10 cellular contexts compared by ENCODE assay signal in genomic region chr9:137461663-137462395, GRCh38. TPM values are rescaled to one million over a fixed set of nuclear protein-coding genes. Genes with fewer than 3 reads are reported as not detected.
A peak's percentile ranks its signal among the peaks of the same experiment; 100 is the strongest.
DNase-seq lines count a peak whose midpoint lies in the region; ATAC-seq and TF ChIP-seq lines count a peak whose summit lies in the region.
"Had no signal": no experiment of that assay in that cellular context is flagged by ENCODE, and none has a peak within 500 bp of the region (broad histone marks: within the 10 kb centered on the region; RNA-seq: fewer than 3 reads in every experiment).

No MANE protein-coding gene starts in this region.

- no peak overlapping the region for H3K4me3 ChIP-seq in left ventricle myocardium inferior
- H3K4me3 ChIP-seq: dorsolateral prefrontal cortex had no signal

- H3K4me1 Mint-ChIP-seq in activated T-helper 17 cell treated with anti-CD3 and anti-CD28 coated beads, Interleukin-2, amount 50 U/mL, for 72 hours, result no peaks in the 10 kb centered on the region
- peaks cover 9 to 31% of the 10 kb centered on the region in 2 donors for H3K4me1 Mint-ChIP-seq in immature natural killer cell

- peaks cover 24% of the 10 kb centered on the region for H3K4me1 ChIP-seq in left ventricle myocardium inferior

- H3K9me3 ChIP-seq in left ventricle myocardium inferior (replicated peaks), result no peaks in the 10 kb centered on the region

- H3K27ac ChIP-seq in left ventricle myocardium inferior (replicated peaks), result no peak overlapping the region
- H3K27ac ChIP-seq: dorsolateral prefrontal cortex had no signal

- H3K36me3 ChIP-seq in left ventricle myocardium inferior, result peaks cover 7% of the 10 kb centered on the region

- peaks cover 1% of the 10 kb centered on the region for H3K36me3 Mint-ChIP-seq in activated T-helper 17 cell treated with anti-CD3 and anti-CD28 coated beads, Interleukin-2, amount 50 U/mL, for 72 hours (ENCODE audit: low read depth)
- no peaks in the 10 kb centered on the region for H3K36me3 Mint-ChIP-seq in immature natural killer cell

- DNase-seq in Right ventricle myocardium inferior (ENCODE audit: missing footprints), result peak; percentile 83
- DNase-seq in left ventricle myocardium inferior, result no peak
- peak; percentile 89 for DNase-seq in NCI-H460 (ENCODE audit: extremely low read depth, low read depth)
- peak; percentile 98 for DNase-seq in immature natural killer cell
- peak; percentile 77 for DNase-seq in stimulated activated CD8-positive, alpha-beta memory T cell treated with anti-CD3 and anti-CD28 coated beads, Interleukin-4, amount 100 ng/mL, for 24 hours (ENCODE audit: low read depth)
- DNase-seq in glomerular visceral epithelial cell (ENCODE audit: extremely low spot score), result no peak
- no peak for DNase-seq in NCI-H2029 treated with DMSO at 0.1 percent for 48 hours (lab: John Stamatoyannopoulos, UW)

- intact Hi-C loops in Right ventricle myocardium inferior (cut with DNase I), result no loop called here
- intact Hi-C loops in left ventricle myocardium inferior (cut with micrococcal nuclease), result no loop called here

- H3K27me3 ChIP-seq in left ventricle myocardium inferior (ENCODE audit: low read depth), result no peaks in the 10 kb centered on the region
- H3K27me3 ChIP-seq: dorsolateral prefrontal cortex had no signal

- H3K27me3 Mint-ChIP-seq in activated T-helper 17 cell treated with anti-CD3 and anti-CD28 coated beads, Interleukin-2, amount 50 U/mL, for 72 hours, result no peaks in the 10 kb centered on the region
- peaks cover 5 to 11% (median 7%) of the 10 kb centered on the region in 3 donors for H3K27me3 Mint-ChIP-seq in immature natural killer cell (ENCODE audit: low read depth in 3 of 3)

- TF ChIP-seq CTCF in left ventricle myocardium inferior (IDR thresholded peaks at IDR 0.05; ENCODE audit: borderline replicate concordance), result no peak

- H3K4me3 Mint-ChIP-seq in activated T-helper 17 cell treated with anti-CD3 and anti-CD28 coated beads, Interleukin-2, amount 50 U/mL, for 72 hours, result peak overlapping the region; percentile 60
- H3K4me3 Mint-ChIP-seq in immature natural killer cell, result peak overlapping the region; percentile 62 to 76 (median 74)

- no peaks in the 10 kb centered on the region for H3K9me3 Mint-ChIP-seq in activated T-helper 17 cell treated with anti-CD3 and anti-CD28 coated beads, Interleukin-2, amount 50 U/mL, for 72 hours
- H3K9me3 Mint-ChIP-seq in immature natural killer cell, result no peaks in the 10 kb centered on the region

- H3K27ac Mint-ChIP-seq in activated T-helper 17 cell treated with anti-CD3 and anti-CD28 coated beads, Interleukin-2, amount 50 U/mL, for 72 hours, result peak overlapping the region; percentile 82
- H3K27ac Mint-ChIP-seq in immature natural killer cell, result peak overlapping the region; percentile 72 to 96 (median 92)

- no peak for ATAC-seq in Right ventricle myocardium inferior
- peak; percentile 81 for ATAC-seq in activated T-helper 17 cell treated with anti-CD3 and anti-CD28 coated beads, Interleukin-2, amount 50 U/mL, for 72 hours (replicated peaks)

RNA-seq across cellular contexts. Expression of gene NSMF, which starts 2.7 kb away (rescaled TPM):
- total RNA-seq in Right ventricle myocardium inferior (11.5 TPM), left ventricle myocardium inferior (9.8 TPM)
- total RNA-seq in NCI-H460 (2014; rRNA removed; shearing (Covaris generic)), result 34.9 and 36.8 TPM in 2 replicates
- 178 and 181 TPM in 2 replicates for polyA plus RNA-seq in NCI-H460 (2014; cell fraction: nucleus; rRNA removed)
- 10 to 100 TPM; 26.6 to 35.5 TPM for total RNA-seq in activated T-helper 17 cell treated with anti-CD3 and anti-CD28 coated beads, Interleukin-2, amount 50 U/mL, for 72 hours
- polyA plus RNA-seq in immature natural killer cell, result 10 to 100 TPM in 1 of 3 donors, 1 to 10 TPM in 2; 9.4 to 14.3 (median 9.6) TPM

RNA-seq across cellular contexts. Expression of gene ENTPD8, which starts 20.7 kb away (rescaled TPM):
- not detected for total RNA-seq in Right ventricle myocardium inferior
- not detected for total RNA-seq in left ventricle myocardium inferior
- total RNA-seq in NCI-H460 (2014; rRNA removed; shearing (Covaris generic)), result not detected in 2 replicates
- polyA plus RNA-seq in NCI-H460 (2014; cell fraction: nucleus; rRNA removed), result not detected in 2 replicates
- total RNA-seq in activated T-helper 17 cell treated with anti-CD3 and anti-CD28 coated beads, Interleukin-2, amount 50 U/mL, for 72 hours, result not detected
- not detected for polyA plus RNA-seq in immature natural killer cell
- polyA plus RNA-seq: AG04450 had no signal

RNA-seq across cellular contexts. Expression of gene NOXA1, which starts 38.6 kb away (rescaled TPM):
- total RNA-seq in Right ventricle myocardium inferior, result 2.2 TPM
- 2.0 TPM for total RNA-seq in left ventricle myocardium inferior
- 0.92 and 2.0 TPM in 2 replicates for total RNA-seq in NCI-H460 (2014; rRNA removed; shearing (Covaris generic))
- polyA plus RNA-seq in NCI-H460 (2014; cell fraction: nucleus; rRNA removed), result 5.5 and 10.1 TPM in 2 replicates
- under 1 TPM; 0.39 to 0.58 TPM for total RNA-seq in activated T-helper 17 cell treated with anti-CD3 and anti-CD28 coated beads, Interleukin-2, amount 50 U/mL, for 72 hours
- 1 to 10 TPM; 1.2 to 2.1 (median 1.4) TPM for polyA plus RNA-seq in immature natural killer cell

RNA-seq across cellular contexts. Expression of gene EXD3, which starts 38.9 kb away (rescaled TPM):
- total RNA-seq in Right ventricle myocardium inferior (6.8 TPM), left ventricle myocardium inferior (9.2 TPM)
- 8.4 and 12.8 TPM in 2 replicates for total RNA-seq in NCI-H460 (2014; rRNA removed; shearing (Covaris generic))
- 53.6 and 67.3 TPM in 2 replicates for polyA plus RNA-seq in NCI-H460 (2014; cell fraction: nucleus; rRNA removed)
- 1 to 10 TPM; 8.8 to 10.0 TPM for total RNA-seq in activated T-helper 17 cell treated with anti-CD3 and anti-CD28 coated beads, Interleukin-2, amount 50 U/mL, for 72 hours
- polyA plus RNA-seq in immature natural killer cell, result 1 to 10 TPM; 1.6 to 6.3 (median 4.3) TPM

Comparison
In these comparisons a context has a peak if more than half of its experiments do, and no peak if none do; other contexts are left out.
1. DNase-seq: peak in Right ventricle myocardium inferior (single experiment), NCI-H460 (single experiment), immature natural killer cell (3 of 3) and stimulated activated CD8-positive, alpha-beta memory T cell treated with anti-CD3 and anti-CD28 coated beads, Interleukin-4, amount 100 ng/mL, for 24 hours (single experiment); none in left ventricle myocardium inferior (single experiment), glomerular visceral epithelial cell (single experiment) and NCI-H2029 treated with DMSO at 0.1 percent for 48 hours (single experiment).